11 cellular contexts compared by ENCODE assay signal in genomic region chr19:7670150-7670784, GRCh38. TPM values are rescaled to one million over a fixed set of nuclear protein-coding genes. Genes with fewer than 3 reads are reported as not detected.
DNase-seq lines count a peak whose midpoint lies in the region; ATAC-seq lines count a peak whose summit lies in the region.
"Had no signal": no experiment of that assay in that cellular context is flagged by ENCODE, and none has a peak within 500 bp of the region (broad histone marks: within the 10 kb centered on the region; RNA-seq: fewer than 3 reads in every experiment).

No MANE protein-coding gene starts in this region.

- H3K27me3 ChIP-seq in CD4-positive, alpha-beta memory T cell (ENCODE audit: insufficient read depth, low read length) = peaks cover 5% of the 10 kb centered on the region
- H3K27me3 ChIP-seq in HUES48 (ENCODE audit: control insufficient read depth, insufficient read depth, low read length) = peaks cover 35% of the 10 kb centered on the region

- no peaks in the 10 kb centered on the region for H3K36me3 Mint-ChIP-seq in CD4-positive, alpha-beta memory T cell
- no peaks in the 10 kb centered on the region for H3K36me3 Mint-ChIP-seq in naive B cell

- H3K27me3 Mint-ChIP-seq in CD4-positive, alpha-beta memory T cell = peaks cover 19 to 28% of the 10 kb centered on the region in 2 donors
- H3K27me3 Mint-ChIP-seq in naive B cell = peaks cover 43 to 74% (median 52%) of the 10 kb centered on the region in 3 donors

- peak overlapping the region in 1 of 7 donors; percentile 35 for H3K27ac Mint-ChIP-seq in CD4-positive, alpha-beta memory T cell
- H3K27ac Mint-ChIP-seq in naive B cell = peak overlapping the region in 1 of 6 donors; percentile 83

- peaks cover 4 to 19% (median 11%) of the 10 kb centered on the region in 4 donors for H3K4me1 Mint-ChIP-seq in CD4-positive, alpha-beta memory T cell
- H3K4me1 Mint-ChIP-seq in naive B cell = peaks cover 12 to 18% (median 12%) of the 10 kb centered on the region in 3 donors

- peak overlapping the region; percentile 31; the same call in 1 of the 2 replicates for H3K9ac ChIP-seq in HUES48 (ENCODE audit: low read depth, low read length)

- H3K4me1 ChIP-seq in CD4-positive, alpha-beta memory T cell (ENCODE audit: insufficient read depth, low read length) = peaks cover 12% of the 10 kb centered on the region
- peaks cover 4% of the 10 kb centered on the region; the same call in 1 of the 2 replicates for H3K4me1 ChIP-seq in HUES48 (ENCODE audit: control insufficient read depth, insufficient read depth, low read length)

- CTCF ChIA-PET in CD4-positive, alpha-beta memory T cell (lab: Charles Lee; ENCODE audit: partially characterized antibody) = interaction anchor here (1.1 to 3.0 kb wide), 2 partner anchors 11 to 13 kb away, joined by 3 to 14 read pairs; partner anchors contain the start of gene TRAPPC5

- intact Hi-C loops in CD4-positive, alpha-beta memory T cell (cut with micrococcal nuclease) = no loop called here

- peak overlapping the region; percentile 33 to 71 (median 58) for H3K4me3 Mint-ChIP-seq in CD4-positive, alpha-beta memory T cell
- H3K4me3 Mint-ChIP-seq in naive B cell = peak overlapping the region; percentile 27 to 63 (median 58)

- no peaks in the 10 kb centered on the region for H3K9me3 ChIP-seq in CD4-positive, alpha-beta memory T cell (ENCODE audit: control insufficient read depth in 1 of 2, low read length in 2 of 2)
- H3K9me3 ChIP-seq in HUES48 (ENCODE audit: control insufficient read depth, insufficient read depth, low read length) = no peaks in the 10 kb centered on the region

- no peaks in the 10 kb centered on the region for H3K36me3 ChIP-seq in CD4-positive, alpha-beta memory T cell (ENCODE audit: insufficient read depth, low read length)
- no peaks in the 10 kb centered on the region for H3K36me3 ChIP-seq in HUES48 (ENCODE audit: control insufficient read depth, insufficient read depth, low read length)

- peaks cover 0 to 2% (median 0%) of the 10 kb centered on the region in 8 donors for H3K9me3 Mint-ChIP-seq in CD4-positive, alpha-beta memory T cell
- H3K9me3 Mint-ChIP-seq in naive B cell = peaks cover 0 to 10% (median 2%) of the 10 kb centered on the region in 7 donors

- peak in 1 of 5 donors; percentile 13 for DNase-seq in CD4-positive, alpha-beta memory T cell
- DNase-seq in anterior cingulate cortex (lab: John Stamatoyannopoulos, UW) = peak in 40 of 58 donors; percentile 3 to 77 (median 31)
- no peak for DNase-seq in naive B cell
- DNase-seq in UCSD-AML1 (lab: John Stamatoyannopoulos, UW; ENCODE audit: unreplicated experiment) = no peak
- no peak for DNase-seq in NCI-H510A treated with DMSO at 0.1 percent for 48 hours (lab: John Stamatoyannopoulos, UW)
- DNase-seq: activated gamma-delta T cell treated with Interleukin-2 at 50 U/mL for 16 hours; stimulated activated CD4-positive, alpha-beta T cell treated with anti-CD3 and anti-CD28 coated beads, Interleukin-4, amount 100 ng/mL, for 24 hours had no signal

- H3K27ac ChIP-seq in CD4-positive, alpha-beta memory T cell (ENCODE audit: low read depth, low read length) = no peak overlapping the region
- H3K27ac ChIP-seq in HUES48 (ENCODE audit: low read depth, low read length) = no peak overlapping the region

- H3K4me3 ChIP-seq in CD4-positive, alpha-beta memory T cell (ENCODE audit: low read length in 2 of 2) = no peak overlapping the region
- H3K4me3 ChIP-seq in HUES48 (ENCODE audit: low read depth, low read length) = peak overlapping the region; percentile 62

- ATAC-seq in naive B cell (ENCODE audit: low read depth in 2 of 2) (peak; percentile 52 to 65), HG02840 (IDR thresholded peaks at IDR 0.05; ENCODE audit: low FRiP score, unreplicated experiment) (no peak), HG03280 (IDR thresholded peaks at IDR 0.05; ENCODE audit: unreplicated experiment) (no peak)

- POLR2A ChIA-PET in CD4-positive, alpha-beta memory T cell (lab: Charles Lee; ENCODE audit: partially characterized antibody) = interaction anchor here (1.0 to 2.6 kb wide), 3 partner anchors 10 to 18 kb away, joined by 3 to 9 read pairs (median 5); partner anchors contain the start of gene TRAPPC5

RNA-seq across cellular contexts. Expression of gene RETN, which starts 1.4 kb away (rescaled TPM):
- total RNA-seq in CD4-positive, alpha-beta memory T cell = not detected
- under 1 TPM; 0.48 to 0.94 TPM for polyA plus RNA-seq in CD4-positive, alpha-beta memory T cell
- not detected for polyA plus RNA-seq in naive B cell (ENCODE audit: low read depth in 6 of 6)
- total RNA-seq: RPMI7951 had no signal

RNA-seq across cellular contexts. Expression of gene MCEMP1, which starts 6.6 kb away (rescaled TPM):
- total RNA-seq in CD4-positive, alpha-beta memory T cell = not detected
- polyA plus RNA-seq in CD4-positive, alpha-beta memory T cell = not detected
- under 1 TPM in 2 of 6 donors, not detected in 4; 0.39 to 0.58 TPM for polyA plus RNA-seq in naive B cell (ENCODE audit: low read depth in 6 of 6)
- total RNA-seq: RPMI7951 had no signal

RNA-seq across cellular contexts. Expression of gene TRAPPC5, which starts 10.4 kb away (rescaled TPM):
- total RNA-seq in CD4-positive, alpha-beta memory T cell = 10 to 100 TPM; 60.7 to 62.1 TPM
- polyA plus RNA-seq in CD4-positive, alpha-beta memory T cell = 100 to 1,000 TPM; 144 to 153 TPM
- polyA plus RNA-seq in naive B cell (ENCODE audit: low read depth in 6 of 6) = 100 to 1,000 TPM; 171 to 260 (median 224) TPM

RNA-seq across cellular contexts. Expression of gene FCER2, which starts 31.7 kb away (rescaled TPM):
- total RNA-seq in CD4-positive, alpha-beta memory T cell = not detected
- under 1 TPM in 1 of 2 donors, not detected in 1; 0.93 TPM for polyA plus RNA-seq in CD4-positive, alpha-beta memory T cell
- polyA plus RNA-seq in naive B cell (ENCODE audit: low read depth in 6 of 6) = 100 to 1,000 TPM; 613 to 938 (median 691) TPM
- total RNA-seq: RPMI7951 had no signal

RNA-seq across cellular contexts. Expression of gene STXBP2, which starts 33.4 kb away (rescaled TPM):
- total RNA-seq in CD4-positive, alpha-beta memory T cell = 100 to 1,000 TPM; 219 to 220 TPM
- 10 to 100 TPM; 73.1 to 88.8 TPM for polyA plus RNA-seq in CD4-positive, alpha-beta memory T cell
- polyA plus RNA-seq in naive B cell (ENCODE audit: low read depth in 6 of 6) = 10 to 100 TPM; 71.0 to 86.2 (median 79.5) TPM

Comparison
In these comparisons a context has a peak if more than half of its experiments do, and no peak if none do; other contexts are left out.
1. DNase-seq: peak in anterior cingulate cortex (40 of 58); none in naive B cell (single experiment), UCSD-AML1 (single experiment) and NCI-H510A treated with DMSO at 0.1 percent for 48 hours (single experiment).
2. ATAC-seq: peak in naive B cell (2 of 2); none in HG02840 (single experiment) and HG03280 (single experiment).